ENCODE assay signal across 8 cellular contexts in the genomic region with DNA sequence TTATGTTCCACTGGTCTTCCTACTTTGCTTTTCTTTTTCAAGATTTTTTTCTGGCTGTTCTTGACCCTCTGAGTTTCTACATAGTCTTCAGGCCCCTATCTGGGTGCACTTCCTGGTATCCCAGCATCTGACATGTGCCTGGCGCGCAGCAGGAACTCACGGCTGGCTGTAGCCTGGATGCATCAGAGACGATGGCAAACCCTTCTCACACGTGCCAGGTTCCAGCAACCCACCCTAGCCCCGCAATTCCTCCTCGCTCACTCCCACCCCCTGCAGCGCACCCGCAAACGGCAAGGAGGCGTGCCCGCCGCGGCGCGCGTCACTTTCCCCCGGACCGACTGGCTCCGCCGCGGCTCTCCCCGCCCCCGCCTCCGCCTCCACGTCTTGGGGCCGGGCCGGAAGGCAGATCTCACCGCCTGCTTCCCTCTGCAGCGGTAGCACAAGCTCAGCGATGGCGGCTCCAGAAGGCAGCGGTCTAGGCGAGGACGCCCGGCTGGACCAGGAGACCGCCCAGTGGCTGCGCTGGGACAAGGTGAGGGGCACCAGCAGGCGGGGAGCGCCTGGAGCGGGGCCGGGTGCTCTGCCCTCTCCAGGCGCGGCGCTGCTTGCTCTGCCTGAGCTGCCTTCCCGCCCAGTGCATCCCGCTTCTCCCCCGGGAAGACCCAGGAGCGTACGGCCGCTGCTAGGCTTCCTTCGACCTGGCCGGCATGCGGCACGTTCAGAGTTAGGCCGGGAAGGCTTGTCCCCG. TPM values are rescaled to one million over a fixed set of nuclear protein-coding genes. Genes with fewer than 3 reads are reported as not detected.
A peak's percentile ranks its signal among the peaks of the same experiment; 100 is the strongest.
DNase-seq lines count a peak whose midpoint lies in the region; ATAC-seq and TF ChIP-seq lines count a peak whose summit lies in the region.

A gene (plus strand): TSS at position 405 of the 748 bp plus-strand sequence. CDS start 47 bp downstream, at position 452.

- peak within 1 kb of the TSS; percentile 82 for H3K4me3 ChIP-seq in AG10803 (ENCODE audit: low read length)

- H3K27ac Mint-ChIP-seq in activated CD4-positive, alpha-beta T cell treated with anti-CD3 and anti-CD28 coated beads for 36 hours, result peak within 1 kb of the TSS; percentile 93

- peak; percentile 98 for ATAC-seq in GM19023 (IDR thresholded peaks at IDR 0.05; ENCODE audit: unreplicated experiment)
- peak; percentile 96 for ATAC-seq in HG03196 (IDR thresholded peaks at IDR 0.05; ENCODE audit: unreplicated experiment)
- peak; percentile 96 for ATAC-seq in activated CD4-positive, alpha-beta T cell treated with anti-CD3 and anti-CD28 coated beads for 36 hours
- ATAC-seq in left colon, result peak; percentile 96

- no peaks in the 10 kb centered on the region for H3K9me3 Mint-ChIP-seq in activated CD4-positive, alpha-beta T cell treated with anti-CD3 and anti-CD28 coated beads for 36 hours (ENCODE audit: low read depth)

- H3K27ac ChIP-seq in cingulate gyrus (ENCODE audit: low read depth, low read length), result peak within 1 kb of the TSS; percentile 73

- TF ChIP-seq CTCF in AG10803 (conservative IDR thresholded peaks at IDR 0.05; ENCODE audit: low read length), result peak; percentile 17; the same call in 1 of the 2 replicates

- intact Hi-C loops in activated CD4-positive, alpha-beta T cell treated with anti-CD3 and anti-CD28 coated beads for 36 hours (cut with DNase I, micrococcal nuclease), result loop anchor here (1.0 kb wide), 8 partner anchors 10 to 223 kb away; a partner anchor contains a TSS
- intact Hi-C loops in left colon (cut with DNase I, micrococcal nuclease), result loop anchor here in 1 of 2 donors (10.0 kb wide), 1 partner anchor 48 kb away; no protein-coding TSS in a partner anchor

- peak; percentile 65 for DNase-seq in AG10803 (ENCODE audit: low read depth)
- DNase-seq in NCI-H446 (lab: John Stamatoyannopoulos, UW), result peak; percentile 68 to 81
- peak; percentile 95 for DNase-seq in activated CD4-positive, alpha-beta T cell treated with anti-CD3 and anti-CD28 coated beads for 36 hours
- DNase-seq in left colon, result peak; percentile 89 to 94
- peak; percentile 92 to 93 for DNase-seq in stimulated activated CD4-positive, alpha-beta T cell treated with anti-CD3 and anti-CD28 coated beads, Interleukin-2, amount 100 ng/mL, for 24 hours

- H3K27me3 Mint-ChIP-seq in activated CD4-positive, alpha-beta T cell treated with anti-CD3 and anti-CD28 coated beads for 36 hours, result no peaks in the 10 kb centered on the region

- peaks cover 26% of the 10 kb centered on the region for H3K36me3 Mint-ChIP-seq in activated CD4-positive, alpha-beta T cell treated with anti-CD3 and anti-CD28 coated beads for 36 hours (ENCODE audit: low read depth)

- peaks cover 29% of the 10 kb centered on the region for H3K4me1 Mint-ChIP-seq in activated CD4-positive, alpha-beta T cell treated with anti-CD3 and anti-CD28 coated beads for 36 hours

- CTCF ChIA-PET in activated CD4-positive, alpha-beta T cell treated with anti-CD3 and anti-CD28 coated beads for 36 hours (lab: Charles Lee), result interaction anchor here (0.6 to 1.2 kb wide), 7 partner anchors 10 to 1120 kb away, joined by 3 to 5 read pairs (median 3); no protein-coding TSS in a partner anchor

- peak within 1 kb of the TSS; percentile 97 for H3K4me3 Mint-ChIP-seq in activated CD4-positive, alpha-beta T cell treated with anti-CD3 and anti-CD28 coated beads for 36 hours

- POLR2A ChIA-PET in activated CD4-positive, alpha-beta T cell treated with anti-CD3 and anti-CD28 coated beads for 36 hours (lab: Charles Lee), result interaction anchor here (1.0 kb wide), 1 partner anchor 66 kb away, joined by 4 read pairs; no protein-coding TSS in a partner anchor

RNA-seq across cellular contexts. Expression of the gene that starts here (rescaled TPM):
- total RNA-seq in activated CD4-positive, alpha-beta T cell treated with anti-CD3 and anti-CD28 coated beads for 36 hours, result 10 to 100 TPM; 54.1 to 60.1 TPM
- 10 to 100 TPM; 28.2 to 29.8 TPM for total RNA-seq in left colon

Comparison
In these comparisons a context has a peak if more than half of its experiments do, and no peak if none do; other contexts are left out.
1. Peak in every context shown above with its lines: DNase-seq, ATAC-seq, H3K4me3 ChIP-seq and H3K27ac ChIP-seq.